ENCODE assay signal across 23 cellular contexts in the genomic region with DNA sequence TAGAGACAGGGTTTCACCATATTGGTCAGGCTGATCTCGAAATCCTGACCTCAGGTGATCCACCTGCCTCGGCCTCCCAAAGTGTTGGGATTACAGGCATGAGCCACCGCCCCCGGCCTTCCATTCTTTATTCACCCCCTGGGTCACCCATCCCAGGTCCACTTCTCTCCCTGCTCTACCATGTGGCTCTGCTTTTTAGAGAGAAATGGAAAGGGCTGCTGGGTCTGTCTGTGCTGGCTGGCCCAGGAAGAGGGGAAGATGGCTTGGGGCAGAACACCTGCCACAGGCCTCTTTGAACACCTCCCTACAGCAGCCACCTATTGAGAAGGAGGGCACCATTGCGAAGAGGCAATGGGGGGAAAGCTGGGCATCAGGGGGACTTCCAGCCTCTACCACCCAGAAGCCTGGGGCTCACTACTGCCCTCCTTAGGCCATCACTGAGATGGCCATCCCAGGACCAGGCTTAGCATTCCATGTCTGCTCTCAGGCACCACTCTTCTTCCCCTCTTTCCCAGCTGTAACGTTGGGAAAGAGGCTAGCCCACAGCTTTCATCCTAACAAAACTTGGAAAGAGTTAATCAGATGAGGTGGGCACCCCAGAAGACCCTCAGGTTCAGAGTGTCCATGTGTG.
DNase-seq lines count a peak whose midpoint lies in the region; ATAC-seq, FAIRE-seq and TF ChIP-seq lines count a peak whose summit lies in the region.
"Had no signal": no experiment of that assay in that cellular context is flagged by ENCODE, and none has a peak within 500 bp of the region (broad histone marks: within the 10 kb centered on the region; RNA-seq: fewer than 3 reads in every experiment).

No MANE protein-coding gene starts in this region.

- CTCF ChIA-PET in activated CD8-positive, alpha-beta T cell treated with anti-CD3 and anti-CD28 coated beads for 36 hours (lab: Charles Lee) = interaction anchor here (1.5 kb wide), 1 partner anchor 114 kb away, joined by 3 read pairs; no protein-coding TSS in a partner anchor
- CTCF ChIA-PET in activated CD8-positive, alpha-beta T cell treated with anti-CD3 and anti-CD28 coated beads, Interleukin-2, amount 10 ng/mL, durations not matched to agents 7 days and 5 days (lab: Charles Lee) = no interaction called here
- CTCF ChIA-PET in GM12878 (lab: Yijun Ruan, JAX) = interaction anchor here (1.3 to 1.7 kb wide), 2 partner anchors 10 to 29 kb away, joined by 4 read pairs; no protein-coding TSS in a partner anchor
- CTCF ChIA-PET in CD4-positive, alpha-beta memory T cell (lab: Charles Lee; ENCODE audit: partially characterized antibody) = no interaction called here

- no peaks in the 10 kb centered on the region for H3K36me3 Mint-ChIP-seq in activated CD8-positive, alpha-beta T cell treated with anti-CD3 and anti-CD28 coated beads for 36 hours (ENCODE audit: low read depth)
- H3K36me3 Mint-ChIP-seq in activated CD8-positive, alpha-beta T cell treated with anti-CD3 and anti-CD28 coated beads, Interleukin-2, amount 10 ng/mL, durations not matched to agents 7 days and 5 days (ENCODE audit: low read depth) = no peaks in the 10 kb centered on the region
- H3K36me3 Mint-ChIP-seq in neural progenitor cell = no peaks in the 10 kb centered on the region
- no peaks in the 10 kb centered on the region for H3K36me3 Mint-ChIP-seq in CD4-positive, alpha-beta memory T cell
- H3K36me3 Mint-ChIP-seq: activated naive CD4-positive, alpha-beta T cell treated with anti-CD3 and anti-CD28 coated beads, Interleukin-2, amount 50 U/mL, for 24 hours; stimulated activated effector memory CD8-positive, alpha-beta T cell treated with anti-CD3 and anti-CD28 coated beads, Interleukin-12 subunit alpha, Interleukin-12 subunit beta, amount 100 ng/mL, for 72 hours had no signal

- H3K4me3 ChIP-seq in GM12878 = no peak overlapping the region
- no peak overlapping the region for H3K4me3 ChIP-seq in neural progenitor cell
- no peak overlapping the region for H3K4me3 ChIP-seq in CD4-positive, alpha-beta memory T cell (ENCODE audit: low read length in 2 of 2)
- no peak overlapping the region for H3K4me3 ChIP-seq in gastroesophageal sphincter
- H3K4me3 ChIP-seq: A549, hepatocyte, left lung, MG63, skin epidermis, tibial artery had no signal

- H2AFZ ChIP-seq in GM12878 (ENCODE audit: control insufficient read depth, low read depth, low read length) = no peak overlapping the region
- H2AFZ ChIP-seq in neural progenitor cell (replicated peaks) = no peak overlapping the region
- H2AFZ ChIP-seq: hepatocyte, parathyroid adenoma had no signal

- POLR2A ChIA-PET in activated CD8-positive, alpha-beta T cell treated with anti-CD3 and anti-CD28 coated beads for 36 hours (lab: Charles Lee) = no interaction called here
- POLR2A ChIA-PET in activated CD8-positive, alpha-beta T cell treated with anti-CD3 and anti-CD28 coated beads, Interleukin-2, amount 10 ng/mL, durations not matched to agents 7 days and 5 days (lab: Charles Lee) = no interaction called here
- POLR2A ChIA-PET in GM12878 (lab: Charles Lee) = no interaction called here
- POLR2A ChIA-PET in CD4-positive, alpha-beta memory T cell (lab: Charles Lee; ENCODE audit: partially characterized antibody) = no interaction called here

- BruUV-seq in GM12878 (replicated peaks; lab: Mats Ljungman, UMichigan) = no TSS peak

- H4K20me1 ChIP-seq in GM12878 (ENCODE audit: control insufficient read depth, insufficient read depth) (no peaks in the 10 kb centered on the region), neural progenitor cell (ENCODE audit: low read depth) (no peaks in the 10 kb centered on the region)

- ATAC-seq in activated CD8-positive, alpha-beta T cell treated with anti-CD3 and anti-CD28 coated beads for 36 hours = no peak
- ATAC-seq in activated CD8-positive, alpha-beta T cell treated with anti-CD3 and anti-CD28 coated beads, Interleukin-2, amount 10 ng/mL, durations not matched to agents 7 days and 5 days = no peak
- ATAC-seq in GM12878 = peak; percentile 52
- ATAC-seq in gastroesophageal sphincter = no peak
- ATAC-seq: activated CD4-positive, CD25-positive, alpha-beta regulatory T cell treated with anti-CD3 and anti-CD28 coated beads, Interleukin-2, amount 50 U/mL, for 24 hours; left lung; stimulated activated effector memory CD8-positive, alpha-beta T cell treated with anti-CD3 and anti-CD28 coated beads, Interleukin-12 subunit alpha, Interleukin-12 subunit beta, amount 100 ng/mL, for 72 hours had no signal

- H3K27ac ChIP-seq in GM12878 (ENCODE audit: control insufficient read depth, insufficient read depth) = no peak overlapping the region
- no peak overlapping the region for H3K27ac ChIP-seq in neural progenitor cell
- H3K27ac ChIP-seq in CD4-positive, alpha-beta memory T cell (ENCODE audit: low read depth, low read length) = no peak overlapping the region
- no peak overlapping the region for H3K27ac ChIP-seq in gastroesophageal sphincter
- H3K27ac ChIP-seq: A549, brain microvascular endothelial cell, hepatocyte, left lung, parathyroid adenoma, skin epidermis, tibial artery had no signal

- SMC1A ChIA-PET in GM12878 (lab: Charles Lee; ENCODE audit: uncharacterized antibody, unreplicated experiment) = no interaction called here

- H3K27me3 ChIP-seq in GM12878 (replicated peaks in 1 of 2; ENCODE audit: control insufficient read depth in 2 of 2, insufficient read depth in 2 of 2, low read length in 1 of 2) (peaks cover 2 to 5% of the 10 kb centered on the region in 2 experiments), neural progenitor cell (no peaks in the 10 kb centered on the region), gastroesophageal sphincter (peaks cover 7% of the 10 kb centered on the region)
- no peaks in the 10 kb centered on the region for H3K27me3 ChIP-seq in CD4-positive, alpha-beta memory T cell (ENCODE audit: insufficient read depth, low read length)
- H3K27me3 ChIP-seq: brain microvascular endothelial cell, left lung, MG63, tibial artery had no signal

- intact Hi-C loops in activated CD8-positive, alpha-beta T cell treated with anti-CD3 and anti-CD28 coated beads for 36 hours (cut with micrococcal nuclease) = no loop called here
- intact Hi-C loops in GM12878 (cut with micrococcal nuclease; ENCODE audit: unreplicated experiment) = no loop called here
- intact Hi-C loops in CD4-positive, alpha-beta memory T cell (cut with micrococcal nuclease) = no loop called here

- DNase-seq in activated CD8-positive, alpha-beta T cell treated with anti-CD3 and anti-CD28 coated beads for 36 hours = peak; percentile 11
- no peak for DNase-seq in activated CD8-positive, alpha-beta T cell treated with anti-CD3 and anti-CD28 coated beads, Interleukin-2, amount 10 ng/mL, durations not matched to agents 7 days and 5 days
- DNase-seq in GM20000 (ENCODE audit: low spot score) (no peak), GM12878 (ENCODE audit: low read depth, low spot score) (no peak), neural progenitor cell (ENCODE audit: low spot score) (peak; percentile 38), mucosa of gallbladder (ENCODE audit: low spot score) (no peak)
- no peak for DNase-seq in CD4-positive, alpha-beta memory T cell
- DNase-seq: activated T-cell treated with anti-CD3 and anti-CD28 coated beads for 4 hours, brain microvascular endothelial cell, left lung, MG63, NCI-H2107, NCI-H748 treated with DMSO at 0.1 percent for 48 hours, T-helper 1 cell, tibial artery had no signal

- TF ChIP-seq EP300 in GM12878 (IDR thresholded peaks at IDR 0.05; ENCODE audit: borderline replicate concordance in 1 of 2, control insufficient read depth in 1 of 2, low read depth in 2 of 2, low read length in 2 of 2) (no peak), gastroesophageal sphincter (IDR thresholded peaks at IDR 0.05) (no peak)

- no peak for FAIRE-seq in GM12878 (lab: Jason Lieb, UNC)
- FAIRE-seq: A549 had no signal

- 0 out of 2 replicates have a peak, but pooled peaks have one; percentile 7 for TF ChIP-seq RAD21 in GM12878 (IDR thresholded peaks at IDR 0.05; ENCODE audit: insufficient read depth, low read depth, low read length)

- TF ChIP-seq POLR2A in GM12878 (IDR thresholded peaks at IDR 0.05; ENCODE audit: low read depth, low read length) = no peak
- no peak for TF ChIP-seq POLR2A in gastroesophageal sphincter (IDR thresholded peaks at IDR 0.05)

- H3K27me3 Mint-ChIP-seq in activated CD8-positive, alpha-beta T cell treated with anti-CD3 and anti-CD28 coated beads for 36 hours = no peaks in the 10 kb centered on the region
- no peaks in the 10 kb centered on the region for H3K27me3 Mint-ChIP-seq in activated CD8-positive, alpha-beta T cell treated with anti-CD3 and anti-CD28 coated beads, Interleukin-2, amount 10 ng/mL, durations not matched to agents 7 days and 5 days (ENCODE audit: low read depth)
- H3K27me3 Mint-ChIP-seq in neural progenitor cell (ENCODE audit: insufficient read depth, low read depth) = peaks cover 5% of the 10 kb centered on the region
- H3K27me3 Mint-ChIP-seq in CD4-positive, alpha-beta memory T cell = peaks cover 2 to 3% of the 10 kb centered on the region in 2 donors
- H3K27me3 Mint-ChIP-seq: activated naive CD4-positive, alpha-beta T cell treated with anti-CD3 and anti-CD28 coated beads, Interleukin-2, amount 50 U/mL, for 24 hours had no signal

- H3K9me3 Mint-ChIP-seq in activated CD8-positive, alpha-beta T cell treated with anti-CD3 and anti-CD28 coated beads for 36 hours = no peaks in the 10 kb centered on the region
- no peaks in the 10 kb centered on the region for H3K9me3 Mint-ChIP-seq in activated CD8-positive, alpha-beta T cell treated with anti-CD3 and anti-CD28 coated beads, Interleukin-2, amount 10 ng/mL, durations not matched to agents 7 days and 5 days (ENCODE audit: insufficient read depth)
- no peaks in the 10 kb centered on the region for H3K9me3 Mint-ChIP-seq in neural progenitor cell
- no peaks in the 10 kb centered on the region for H3K9me3 Mint-ChIP-seq in CD4-positive, alpha-beta memory T cell
- H3K9me3 Mint-ChIP-seq: activated naive CD4-positive, alpha-beta T cell treated with anti-CD3 and anti-CD28 coated beads, Interleukin-2, amount 50 U/mL, for 24 hours; stimulated activated effector memory CD8-positive, alpha-beta T cell treated with anti-CD3 and anti-CD28 coated beads, Interleukin-12 subunit alpha, Interleukin-12 subunit beta, amount 100 ng/mL, for 72 hours had no signal

- TF ChIP-seq CTCF in activated CD8-positive, alpha-beta T cell treated with anti-CD3 and anti-CD28 coated beads for 36 hours (IDR thresholded peaks at IDR 0.05) = peak; percentile 44
- TF ChIP-seq CTCF in GM20000 (IDR thresholded peaks at IDR 0.05; ENCODE audit: extremely low read depth, missing control alignments) (peak; percentile 56), GM12878 (IDR thresholded peaks at IDR 0.05 in 2 of 3, conservative IDR thresholded peaks at IDR 0.05 in 1 of 3; ENCODE audit: control insufficient read depth in 2 of 3, extremely low read depth in 1 of 3, insufficient read depth in 1 of 3, low read depth in 3 of 3, low read length in 3 of 3) (peak; percentile 33 to 52 (median 40); a peak in 5 of 6 replicates), neural progenitor cell (IDR thresholded peaks at IDR 0.05) (peak; percentile 58), gastroesophageal sphincter (IDR thresholded peaks at IDR 0.05) (no peak)

- H3K9me3 ChIP-seq in GM12878 (replicated peaks; ENCODE audit: control insufficient read depth, insufficient read depth, low read length) = no peaks in the 10 kb centered on the region
- H3K9me3 ChIP-seq in neural progenitor cell (ENCODE audit: low read depth) = no peaks in the 10 kb centered on the region
- no peaks in the 10 kb centered on the region for H3K9me3 ChIP-seq in CD4-positive, alpha-beta memory T cell (ENCODE audit: control insufficient read depth in 1 of 2, low read length in 2 of 2)
- no peaks in the 10 kb centered on the region for H3K9me3 ChIP-seq in gastroesophageal sphincter
- H3K9me3 ChIP-seq: A549, left lung, MG63, tibial artery had no signal

- RAD21 ChIA-PET in GM12878 (lab: Charles Lee; ENCODE audit: unreplicated experiment) = no interaction called here

- no peaks in the 10 kb centered on the region for H3K79me2 ChIP-seq in GM12878 (ENCODE audit: control insufficient read depth, insufficient read depth, low read length)
- no peaks in the 10 kb centered on the region for H3K79me2 ChIP-seq in neural progenitor cell (ENCODE audit: low read depth)
- H3K79me2 ChIP-seq: hepatocyte, parathyroid adenoma had no signal

- in situ Hi-C loops in GM12878 (cut with MboI) = no loop called here

- H3K27ac Mint-ChIP-seq in activated CD8-positive, alpha-beta T cell treated with anti-CD3 and anti-CD28 coated beads for 36 hours = no peak overlapping the region
- no peak overlapping the region for H3K27ac Mint-ChIP-seq in activated CD8-positive, alpha-beta T cell treated with anti-CD3 and anti-CD28 coated beads, Interleukin-2, amount 10 ng/mL, durations not matched to agents 7 days and 5 days
- no peak overlapping the region for H3K27ac Mint-ChIP-seq in neural progenitor cell
- H3K27ac Mint-ChIP-seq in CD4-positive, alpha-beta memory T cell = no peak overlapping the region
- H3K27ac Mint-ChIP-seq: activated naive CD4-positive, alpha-beta T cell treated with anti-CD3 and anti-CD28 coated beads, Interleukin-2, amount 50 U/mL, for 24 hours; stimulated activated effector memory CD8-positive, alpha-beta T cell treated with anti-CD3 and anti-CD28 coated beads, Interleukin-12 subunit alpha, Interleukin-12 subunit beta, amount 100 ng/mL, for 72 hours had no signal

- H3K4me1 ChIP-seq in GM12878 (ENCODE audit: control insufficient read depth, insufficient read depth, low read length) = no peaks in the 10 kb centered on the region
- H3K4me1 ChIP-seq in neural progenitor cell = no peaks in the 10 kb centered on the region
- no peaks in the 10 kb centered on the region for H3K4me1 ChIP-seq in CD4-positive, alpha-beta memory T cell (ENCODE audit: insufficient read depth, low read length)
- H3K4me1 ChIP-seq in gastroesophageal sphincter = no peaks in the 10 kb centered on the region
- H3K4me1 ChIP-seq: A549, left lung, parathyroid adenoma, tibial artery had no signal

- H3K4me2 ChIP-seq in GM12878 (ENCODE audit: control insufficient read depth, insufficient read depth) (no peak overlapping the region), neural progenitor cell (no peak overlapping the region)
- H3K4me2 ChIP-seq: A549, hepatocyte had no signal

- H3K4me3 Mint-ChIP-seq in activated CD8-positive, alpha-beta T cell treated with anti-CD3 and anti-CD28 coated beads for 36 hours = no peak overlapping the region
- H3K4me3 Mint-ChIP-seq in activated CD8-positive, alpha-beta T cell treated with anti-CD3 and anti-CD28 coated beads, Interleukin-2, amount 10 ng/mL, durations not matched to agents 7 days and 5 days = no peak overlapping the region
- no peak overlapping the region for H3K4me3 Mint-ChIP-seq in neural progenitor cell
- no peak overlapping the region for H3K4me3 Mint-ChIP-seq in CD4-positive, alpha-beta memory T cell
- H3K4me3 Mint-ChIP-seq: activated naive CD4-positive, alpha-beta T cell treated with anti-CD3 and anti-CD28 coated beads, Interleukin-2, amount 50 U/mL, for 24 hours; stimulated activated effector memory CD8-positive, alpha-beta T cell treated with anti-CD3 and anti-CD28 coated beads, Interleukin-12 subunit alpha, Interleukin-12 subunit beta, amount 100 ng/mL, for 72 hours had no signal

- H3F3A ChIP-seq in neural progenitor cell (ENCODE audit: low read depth) = no peaks in the 10 kb centered on the region

- H3K9ac ChIP-seq in GM12878 (ENCODE audit: control insufficient read depth, insufficient read depth, low read length) = no peak overlapping the region
- H3K9ac ChIP-seq in neural progenitor cell = no peak overlapping the region
- H3K9ac ChIP-seq: parathyroid adenoma had no signal

- WGBS in GM12878 (ENCODE audit: insufficient coverage, insufficient replicate concordance, low lambda C conversion rate, missing lambda C conversion rate) = 24% methylated on average over 6 of the region's 6 CpGs
- 85 to 100% methylated on average over 1 to 4 of the region's 6 CpGs for WGBS in gastroesophageal sphincter (ENCODE audit: low coverage in 1 of 2), 2 donors

- no peaks in the 10 kb centered on the region for H3K4me1 Mint-ChIP-seq in activated CD8-positive, alpha-beta T cell treated with anti-CD3 and anti-CD28 coated beads for 36 hours (ENCODE audit: low read depth)
- H3K4me1 Mint-ChIP-seq in activated CD8-positive, alpha-beta T cell treated with anti-CD3 and anti-CD28 coated beads, Interleukin-2, amount 10 ng/mL, durations not matched to agents 7 days and 5 days (ENCODE audit: low read depth) = no peaks in the 10 kb centered on the region
- H3K4me1 Mint-ChIP-seq in neural progenitor cell = peaks cover 8% of the 10 kb centered on the region
- peaks cover 0 to 3% (median 0%) of the 10 kb centered on the region in 4 donors for H3K4me1 Mint-ChIP-seq in CD4-positive, alpha-beta memory T cell
- H3K4me1 Mint-ChIP-seq: activated naive CD4-positive, alpha-beta T cell treated with anti-CD3 and anti-CD28 coated beads, Interleukin-2, amount 50 U/mL, for 24 hours; stimulated activated effector memory CD8-positive, alpha-beta T cell treated with anti-CD3 and anti-CD28 coated beads, Interleukin-12 subunit alpha, Interleukin-12 subunit beta, amount 100 ng/mL, for 72 hours had no signal

- H3K36me3 ChIP-seq in GM12878 (ENCODE audit: control insufficient read depth in 2 of 2, insufficient read depth in 2 of 2, low read length in 1 of 2) = no peaks in the 10 kb centered on the region
- H3K36me3 ChIP-seq in neural progenitor cell = no peaks in the 10 kb centered on the region
- H3K36me3 ChIP-seq in CD4-positive, alpha-beta memory T cell (ENCODE audit: insufficient read depth, low read length) = no peaks in the 10 kb centered on the region
- no peaks in the 10 kb centered on the region for H3K36me3 ChIP-seq in gastroesophageal sphincter
- H3K36me3 ChIP-seq: brain microvascular endothelial cell, left lung, MG63, tibial artery had no signal

Comparison
In these comparisons a context has a peak if more than half of its experiments do, and no peak if none do; other contexts are left out.
1. DNase-seq: peak in activated CD8-positive, alpha-beta T cell treated with anti-CD3 and anti-CD28 coated beads for 36 hours (single experiment) and neural progenitor cell (single experiment); none in activated CD8-positive, alpha-beta T cell treated with anti-CD3 and anti-CD28 coated beads, Interleukin-2, amount 10 ng/mL, durations not matched to agents 7 days and 5 days (single experiment), GM20000 (single experiment), GM12878 (single experiment), CD4-positive, alpha-beta memory T cell (0 of 5) and mucosa of gallbladder (single experiment).
2. CTCF ChIA-PET loops: an anchor here in activated CD8-positive, alpha-beta T cell treated with anti-CD3 and anti-CD28 coated beads for 36 hours (1.5 kb wide) and GM12878 (1.3 to 1.7 kb wide); none called in activated CD8-positive, alpha-beta T cell treated with anti-CD3 and anti-CD28 coated beads, Interleukin-2, amount 10 ng/mL, durations not matched to agents 7 days and 5 days and CD4-positive, alpha-beta memory T cell.
3. CTCF ChIP-seq: peak in activated CD8-positive, alpha-beta T cell treated with anti-CD3 and anti-CD28 coated beads for 36 hours (single experiment), GM20000 (single experiment), GM12878 (3 of 3) and neural progenitor cell (single experiment); none in gastroesophageal sphincter (0 of 4).